ENCODE assay signal across 9 cellular contexts in genomic region chr3:172317984-172318383, GRCh38.
DNase-seq lines count a peak whose midpoint lies in the region; ATAC-seq, FAIRE-seq and TF ChIP-seq lines count a peak whose summit lies in the region.
"Had no signal": no experiment of that assay in that cellular context is flagged by ENCODE, and none has a peak within 500 bp of the region (broad histone marks: within the 10 kb centered on the region; RNA-seq: fewer than 3 reads in every experiment).

No MANE protein-coding gene starts in this region.

- no peaks in the 10 kb centered on the region for H3K27me3 ChIP-seq in bronchial epithelial cell (ENCODE audit: control insufficient read depth, insufficient read depth, low read length)
- no peaks in the 10 kb centered on the region for H3K27me3 ChIP-seq in right lobe of liver
- H3K27me3 ChIP-seq in upper lobe of left lung: no peaks in the 10 kb centered on the region

- peaks cover 16% of the 10 kb centered on the region for H3K36me3 ChIP-seq in bronchial epithelial cell (ENCODE audit: control insufficient read depth, insufficient read depth, low read length)
- peaks cover 0 to 20% (median 5%) of the 10 kb centered on the region in 4 donors for H3K36me3 ChIP-seq in right lobe of liver
- peaks cover 0 to 35% (median 3%) of the 10 kb centered on the region in 4 donors for H3K36me3 ChIP-seq in upper lobe of left lung
- H3K36me3 ChIP-seq: HAP-1 had no signal

- H3K4me1 ChIP-seq in right lobe of liver: peaks cover 0 to 4% (median under 1%) of the 10 kb centered on the region in 4 donors
- peaks cover 20 to 39% (median 28%) of the 10 kb centered on the region in 4 donors for H3K4me1 ChIP-seq in upper lobe of left lung
- H3K4me1 ChIP-seq: HAP-1 had no signal

- peak overlapping the region in 2 of 3 donors; percentile 31 to 61 for H3K27ac ChIP-seq in right lobe of liver
- H3K27ac ChIP-seq in upper lobe of left lung: peak overlapping the region; percentile 65 to 75 (median 68)

- no peak for TF ChIP-seq POLR2A in right lobe of liver (IDR thresholded peaks at IDR 0.05)
- no peak for TF ChIP-seq POLR2A in upper lobe of left lung (IDR thresholded peaks at IDR 0.05)

- ATAC-seq in GM21723 (IDR thresholded peaks at IDR 0.05; ENCODE audit: unreplicated experiment): peak; percentile 69
- ATAC-seq in right lobe of liver: peak; percentile 55 to 64 (median 60)
- ATAC-seq in upper lobe of left lung (ENCODE audit: low FRiP score in 2 of 2): peak; percentile 52 to 89

- WGBS in right lobe of liver (ENCODE audit: insufficient coverage, low coverage, low lambda C conversion rate, missing lambda C conversion rate): 50% methylated on average over 1 of the region's 1 CpG
- WGBS in upper lobe of left lung, 2 donors: 24 to 25% methylated on average over 1 of the region's 1 CpG

- peak; percentile 87 for DNase-seq in CD1c-positive myeloid dendritic cell (ENCODE audit: extremely low spot score)
- DNase-seq in NCI-H1694 (lab: John Stamatoyannopoulos, UW): peak; percentile 40
- DNase-seq in bronchial epithelial cell (ENCODE audit: low read depth): peak; percentile 87
- DNase-seq in right lobe of liver: no peak
- DNase-seq in upper lobe of left lung: peak in 1 of 2 donors; percentile 24
- DNase-seq in stimulated activated CD8-positive, alpha-beta memory T cell treated with anti-CD3 and anti-CD28 coated beads, Interleukin-4, amount 100 ng/mL, for 48 hours: no peak
- no peak for DNase-seq in activated effector memory CD4-positive, alpha-beta T cell treated with anti-CD3 and anti-CD28 coated beads, Interleukin-2, amount 50 U/mL, for 16 hours

- no peak for FAIRE-seq in bronchial epithelial cell (lab: Jason Lieb, UNC)

- intact Hi-C loops in right lobe of liver (cut with DNase I): no loop called here

- TF ChIP-seq EP300 in upper lobe of left lung (IDR thresholded peaks at IDR 0.05): peak in 2 of 4 donors; percentile 11 to 50

- H3K4me3 ChIP-seq in bronchial epithelial cell (ENCODE audit: low read depth, low read length) (no peak overlapping the region), right lobe of liver (no peak overlapping the region), upper lobe of left lung (no peak overlapping the region)
- H3K4me3 ChIP-seq: HAP-1 had no signal

- H3K9me3 ChIP-seq in right lobe of liver (no peaks in the 10 kb centered on the region), upper lobe of left lung (no peaks in the 10 kb centered on the region)
- H3K9me3 ChIP-seq: HAP-1 had no signal

- TF ChIP-seq CTCF in bronchial epithelial cell (IDR thresholded peaks at IDR 0.05; ENCODE audit: insufficient read depth, low read length, severe bottlenecking) (no peak), right lobe of liver (IDR thresholded peaks at IDR 0.05) (no peak), upper lobe of left lung (IDR thresholded peaks at IDR 0.05) (no peak)

Comparison
In these comparisons a context has a peak if more than half of its experiments do, and no peak if none do; other contexts are left out.
1. DNase-seq: peak in CD1c-positive myeloid dendritic cell (single experiment), NCI-H1694 (single experiment) and bronchial epithelial cell (single experiment); none in right lobe of liver (0 of 3), stimulated activated CD8-positive, alpha-beta memory T cell treated with anti-CD3 and anti-CD28 coated beads, Interleukin-4, amount 100 ng/mL, for 48 hours (single experiment) and activated effector memory CD4-positive, alpha-beta T cell treated with anti-CD3 and anti-CD28 coated beads, Interleukin-2, amount 50 U/mL, for 16 hours (single experiment).
2. Peak in every context shown above with its lines, with median percentiles within 50 percentile points of each other: ATAC-seq.